ENCODE assay signal across 1 cellular context in genomic region chr11:17413414-17414316, GRCh38.
TF ChIP-seq lines count a peak whose summit lies in the region.

No MANE protein-coding gene starts in this region.

TF ChIP-seq in HepG2, 621 proteins besides CTCF, POLR2A, EP300 and RAD21:
- TF ChIP-seq, protein P1, sequence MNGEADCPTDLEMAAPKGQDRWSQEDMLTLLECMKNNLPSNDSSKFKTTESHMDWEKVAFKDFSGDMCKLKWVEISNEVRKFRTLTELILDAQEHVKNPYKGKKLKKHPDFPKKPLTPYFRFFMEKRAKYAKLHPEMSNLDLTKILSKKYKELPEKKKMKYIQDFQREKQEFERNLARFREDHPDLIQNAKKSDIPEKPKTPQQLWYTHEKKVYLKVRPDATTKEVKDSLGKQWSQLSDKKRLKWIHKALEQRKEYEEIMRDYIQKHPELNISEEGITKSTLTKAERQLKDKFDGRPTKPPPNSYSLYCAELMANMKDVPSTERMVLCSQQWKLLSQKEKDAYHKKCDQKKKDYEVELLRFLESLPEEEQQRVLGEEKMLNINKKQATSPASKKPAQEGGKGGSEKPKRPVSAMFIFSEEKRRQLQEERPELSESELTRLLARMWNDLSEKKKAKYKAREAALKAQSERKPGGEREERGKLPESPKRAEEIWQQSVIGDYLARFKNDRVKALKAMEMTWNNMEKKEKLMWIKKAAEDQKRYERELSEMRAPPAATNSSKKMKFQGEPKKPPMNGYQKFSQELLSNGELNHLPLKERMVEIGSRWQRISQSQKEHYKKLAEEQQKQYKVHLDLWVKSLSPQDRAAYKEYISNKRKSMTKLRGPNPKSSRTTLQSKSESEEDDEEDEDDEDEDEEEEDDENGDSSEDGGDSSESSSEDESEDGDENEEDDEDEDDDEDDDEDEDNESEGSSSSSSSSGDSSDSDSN (CRISPR knock-in tag; IDR thresholded peaks at IDR 0.05) = no peak
- TF ChIP-seq ATF2 (CRISPR knock-in tag; IDR thresholded peaks at IDR 0.05) = no peak
- TF ChIP-seq, protein P2, sequence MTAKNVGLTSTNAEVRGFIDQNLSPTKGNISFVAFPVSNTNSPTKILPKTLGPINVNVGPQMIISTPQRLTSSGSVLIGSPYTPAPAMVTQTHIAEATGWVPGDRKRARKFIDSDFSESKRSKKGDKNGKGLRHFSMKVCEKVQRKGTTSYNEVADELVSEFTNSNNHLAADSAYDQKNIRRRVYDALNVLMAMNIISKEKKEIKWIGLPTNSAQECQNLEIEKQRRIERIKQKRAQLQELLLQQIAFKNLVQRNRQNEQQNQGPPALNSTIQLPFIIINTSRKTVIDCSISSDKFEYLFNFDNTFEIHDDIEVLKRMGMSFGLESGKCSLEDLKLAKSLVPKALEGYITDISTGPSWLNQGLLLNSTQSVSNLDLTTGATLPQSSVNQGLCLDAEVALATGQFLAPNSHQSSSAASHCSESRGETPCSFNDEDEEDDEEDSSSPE (CRISPR knock-in tag; IDR thresholded peaks at IDR 0.05) = no peak
- no peak for TF ChIP-seq NR2F6 (IDR thresholded peaks at IDR 0.05)
- no peak for TF ChIP-seq NR2F6 (CRISPR knock-in tag; IDR thresholded peaks at IDR 0.05)
- no peak for TF ChIP-seq E2F2 (CRISPR knock-in tag; IDR thresholded peaks at IDR 0.05; ENCODE audit: borderline replicate concordance)
- peak; percentile 96 to 99 for TF ChIP-seq MAFK (conservative IDR thresholded peaks at IDR 0.05 in 1 of 2, IDR thresholded peaks at IDR 0.05 in 1 of 2; ENCODE audit: low read length in 2 of 2)
- no peak for TF ChIP-seq HOXA7 (CRISPR knock-in tag; IDR thresholded peaks at IDR 0.05)
- no peak for TF ChIP-seq ZNF878 (CRISPR knock-in tag; IDR thresholded peaks at IDR 0.05)
- no peak for TF ChIP-seq ZNF331 (CRISPR knock-in tag; IDR thresholded peaks at IDR 0.05)
- no peak for TF ChIP-seq SNAI1 (CRISPR knock-in tag; IDR thresholded peaks at IDR 0.05; ENCODE audit: borderline replicate concordance)
- TF ChIP-seq POLR2AphosphoS5 (IDR thresholded peaks at IDR 0.05; ENCODE audit: low read depth, low read length) = no peak
- no peak for TF ChIP-seq KMT2B (CRISPR knock-in tag; IDR thresholded peaks at IDR 0.05)
- TF ChIP-seq BCL6 (CRISPR knock-in tag; IDR thresholded peaks at IDR 0.05) = no peak
- TF ChIP-seq MAFF (IDR thresholded peaks at IDR 0.05; ENCODE audit: low read depth, low read length) = peak; percentile 98
- TF ChIP-seq, protein P3, sequence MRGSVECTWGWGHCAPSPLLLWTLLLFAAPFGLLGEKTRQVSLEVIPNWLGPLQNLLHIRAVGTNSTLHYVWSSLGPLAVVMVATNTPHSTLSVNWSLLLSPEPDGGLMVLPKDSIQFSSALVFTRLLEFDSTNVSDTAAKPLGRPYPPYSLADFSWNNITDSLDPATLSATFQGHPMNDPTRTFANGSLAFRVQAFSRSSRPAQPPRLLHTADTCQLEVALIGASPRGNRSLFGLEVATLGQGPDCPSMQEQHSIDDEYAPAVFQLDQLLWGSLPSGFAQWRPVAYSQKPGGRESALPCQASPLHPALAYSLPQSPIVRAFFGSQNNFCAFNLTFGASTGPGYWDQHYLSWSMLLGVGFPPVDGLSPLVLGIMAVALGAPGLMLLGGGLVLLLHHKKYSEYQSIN (CRISPR knock-in tag; IDR thresholded peaks at IDR 0.05; ENCODE audit: borderline replicate concordance) = no peak
- TF ChIP-seq GATA4 (IDR thresholded peaks at IDR 0.05; ENCODE audit: borderline replicate concordance, low read depth) = no peak
- TF ChIP-seq ZNF441 (CRISPR knock-in tag; IDR thresholded peaks at IDR 0.05; ENCODE audit: borderline replicate concordance) = no peak
- no peak for TF ChIP-seq ZNF768 (CRISPR knock-in tag; IDR thresholded peaks at IDR 0.05)
- TF ChIP-seq ARID2 (CRISPR knock-in tag; IDR thresholded peaks at IDR 0.05; ENCODE audit: borderline replicate concordance) = no peak
- peak; percentile 66 for TF ChIP-seq RFX5 (IDR thresholded peaks at IDR 0.05; ENCODE audit: low read depth, low read length)
- TF ChIP-seq, protein P4, sequence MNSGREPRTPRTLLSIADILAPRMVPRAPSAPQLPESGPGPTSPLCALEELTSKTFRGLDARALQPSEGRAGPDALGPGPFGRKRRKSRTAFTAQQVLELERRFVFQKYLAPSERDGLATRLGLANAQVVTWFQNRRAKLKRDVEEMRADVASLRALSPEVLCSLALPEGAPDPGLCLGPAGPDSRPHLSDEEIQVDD (CRISPR knock-in tag; IDR thresholded peaks at IDR 0.05; ENCODE audit: borderline replicate concordance) = no peak
